21 cellular contexts compared by ENCODE assay signal in genomic region chr3:20073068-20073467, GRCh38. TPM values are rescaled to one million over a fixed set of nuclear protein-coding genes. Genes with fewer than 3 reads are reported as not detected.
DNase-seq lines count a peak whose midpoint lies in the region; ATAC-seq lines count a peak whose summit lies in the region.
"Had no signal": no experiment of that assay in that cellular context is flagged by ENCODE, and none has a peak within 500 bp of the region (broad histone marks: within the 10 kb centered on the region; RNA-seq: fewer than 3 reads in every experiment).

No MANE protein-coding gene starts in this region.

- POLR2A ChIA-PET in activated naive CD8-positive, alpha-beta T cell treated with anti-CD3 and anti-CD28 coated beads, Interleukin-2, amount 10 ng/mL, durations not matched to agents 7 days and 5 days (lab: Charles Lee), result no interaction called here

- no peak for DNase-seq in activated naive CD8-positive, alpha-beta T cell treated with anti-CD3 and anti-CD28 coated beads, Interleukin-2, amount 10 ng/mL, durations not matched to agents 7 days and 5 days
- DNase-seq in activated naive CD8-positive, alpha-beta T cell treated with anti-CD3 and anti-CD28 coated beads for 36 hours, result no peak
- DNase-seq in SK-MEL-5 (ENCODE audit: low read depth, low spot score) (peak; percentile 26), immature natural killer cell (no peak), mesenteric fat pad (ENCODE audit: low spot score) (no peak)
- DNase-seq in stimulated activated effector memory CD8-positive, alpha-beta T cell treated with anti-CD3 and anti-CD28 coated beads, Interleukin-12 subunit alpha, Interleukin-12 subunit beta, amount 100 ng/mL, for 72 hours (ENCODE audit: low spot score in 2 of 2), result no peak
- DNase-seq: activated naive CD4-positive, alpha-beta T cell treated with anti-CD3 and anti-CD28 coated beads, Interleukin-2, amount 10 ng/mL, durations not matched to agents 7 days and 5 days; activated T-cell treated with anti-CD3 and anti-CD28 coated beads, Interleukin-2, amount 50 U/mL, for 48 hours; cerebellar nuclear complex; DMS79; GF-D8; MV-4-11; NCI-H146; NCI-H510A treated with DMSO at 0.1 percent for 48 hours; PC-9; stimulated activated CD8-positive, alpha-beta memory T cell treated with anti-CD3 and anti-CD28 coated beads, Interleukin-4, amount 100 ng/mL, for 48 hours; T-cell had no signal

- peak overlapping the region; percentile 31 for H3K27ac Mint-ChIP-seq in activated naive CD8-positive, alpha-beta T cell treated with anti-CD3 and anti-CD28 coated beads, Interleukin-2, amount 10 ng/mL, durations not matched to agents 7 days and 5 days
- no peak overlapping the region for H3K27ac Mint-ChIP-seq in activated naive CD8-positive, alpha-beta T cell treated with anti-CD3 and anti-CD28 coated beads for 36 hours
- peak overlapping the region in 5 of 6 donors; percentile 19 to 77 (median 51) for H3K27ac Mint-ChIP-seq in immature natural killer cell
- peak overlapping the region; percentile 66 for H3K27ac Mint-ChIP-seq in stimulated activated effector memory CD8-positive, alpha-beta T cell treated with anti-CD3 and anti-CD28 coated beads, Interleukin-12 subunit alpha, Interleukin-12 subunit beta, amount 100 ng/mL, for 72 hours
- H3K27ac Mint-ChIP-seq: activated naive CD4-positive, alpha-beta T cell treated with anti-CD3 and anti-CD28 coated beads, Interleukin-2, amount 10 ng/mL, durations not matched to agents 7 days and 5 days; nephron had no signal

- H3K27me3 Mint-ChIP-seq in activated naive CD8-positive, alpha-beta T cell treated with anti-CD3 and anti-CD28 coated beads, Interleukin-2, amount 10 ng/mL, durations not matched to agents 7 days and 5 days, result no peaks in the 10 kb centered on the region
- H3K27me3 Mint-ChIP-seq in activated naive CD8-positive, alpha-beta T cell treated with anti-CD3 and anti-CD28 coated beads for 36 hours, result no peaks in the 10 kb centered on the region
- no peaks in the 10 kb centered on the region for H3K27me3 Mint-ChIP-seq in immature natural killer cell (ENCODE audit: low read depth in 3 of 3)
- H3K27me3 Mint-ChIP-seq: activated naive CD4-positive, alpha-beta T cell treated with anti-CD3 and anti-CD28 coated beads, Interleukin-2, amount 10 ng/mL, durations not matched to agents 7 days and 5 days; T-cell had no signal

- peaks cover 3% of the 10 kb centered on the region for H3K9me3 Mint-ChIP-seq in activated naive CD8-positive, alpha-beta T cell treated with anti-CD3 and anti-CD28 coated beads, Interleukin-2, amount 10 ng/mL, durations not matched to agents 7 days and 5 days
- H3K9me3 Mint-ChIP-seq in activated naive CD8-positive, alpha-beta T cell treated with anti-CD3 and anti-CD28 coated beads for 36 hours, result peaks cover 3% of the 10 kb centered on the region
- no peaks in the 10 kb centered on the region for H3K9me3 Mint-ChIP-seq in immature natural killer cell
- H3K9me3 Mint-ChIP-seq in stimulated activated effector memory CD8-positive, alpha-beta T cell treated with anti-CD3 and anti-CD28 coated beads, Interleukin-12 subunit alpha, Interleukin-12 subunit beta, amount 100 ng/mL, for 72 hours, result no peaks in the 10 kb centered on the region
- H3K9me3 Mint-ChIP-seq: activated naive CD4-positive, alpha-beta T cell treated with anti-CD3 and anti-CD28 coated beads, Interleukin-2, amount 10 ng/mL, durations not matched to agents 7 days and 5 days; nephron; T-cell had no signal

- no peak overlapping the region for H3K4me3 Mint-ChIP-seq in activated naive CD8-positive, alpha-beta T cell treated with anti-CD3 and anti-CD28 coated beads, Interleukin-2, amount 10 ng/mL, durations not matched to agents 7 days and 5 days
- no peak overlapping the region for H3K4me3 Mint-ChIP-seq in activated naive CD8-positive, alpha-beta T cell treated with anti-CD3 and anti-CD28 coated beads for 36 hours
- no peak overlapping the region for H3K4me3 Mint-ChIP-seq in immature natural killer cell
- H3K4me3 Mint-ChIP-seq in stimulated activated effector memory CD8-positive, alpha-beta T cell treated with anti-CD3 and anti-CD28 coated beads, Interleukin-12 subunit alpha, Interleukin-12 subunit beta, amount 100 ng/mL, for 72 hours, result no peak overlapping the region
- H3K4me3 Mint-ChIP-seq: activated naive CD4-positive, alpha-beta T cell treated with anti-CD3 and anti-CD28 coated beads, Interleukin-2, amount 10 ng/mL, durations not matched to agents 7 days and 5 days; nephron; T-cell had no signal

- peaks cover 24% of the 10 kb centered on the region for H3K4me1 Mint-ChIP-seq in activated naive CD8-positive, alpha-beta T cell treated with anti-CD3 and anti-CD28 coated beads, Interleukin-2, amount 10 ng/mL, durations not matched to agents 7 days and 5 days
- H3K4me1 Mint-ChIP-seq in activated naive CD8-positive, alpha-beta T cell treated with anti-CD3 and anti-CD28 coated beads for 36 hours, result peaks cover 5% of the 10 kb centered on the region
- peaks cover 48 to 62% of the 10 kb centered on the region in 2 donors for H3K4me1 Mint-ChIP-seq in immature natural killer cell
- peaks cover 58% of the 10 kb centered on the region for H3K4me1 Mint-ChIP-seq in stimulated activated effector memory CD8-positive, alpha-beta T cell treated with anti-CD3 and anti-CD28 coated beads, Interleukin-12 subunit alpha, Interleukin-12 subunit beta, amount 100 ng/mL, for 72 hours

- no peak for ATAC-seq in activated naive CD8-positive, alpha-beta T cell treated with anti-CD3 and anti-CD28 coated beads, Interleukin-2, amount 10 ng/mL, durations not matched to agents 7 days and 5 days (ENCODE audit: low read depth)
- no peak for ATAC-seq in stimulated activated effector memory CD8-positive, alpha-beta T cell treated with anti-CD3 and anti-CD28 coated beads, Interleukin-12 subunit alpha, Interleukin-12 subunit beta, amount 100 ng/mL, for 72 hours
- ATAC-seq in HG03521 (IDR thresholded peaks at IDR 0.05; ENCODE audit: unreplicated experiment), result no peak
- ATAC-seq in GM18511 (IDR thresholded peaks at IDR 0.05; ENCODE audit: unreplicated experiment), result no peak
- ATAC-seq: A549, T-cell had no signal

- in situ Hi-C loops in SK-MEL-5 (cut with HindIII; ENCODE audit: low pct_unique_long_range_greater_than_20kb, low sequenced_read_pairs), result no loop called here

- H3K36me3 Mint-ChIP-seq in activated naive CD8-positive, alpha-beta T cell treated with anti-CD3 and anti-CD28 coated beads, Interleukin-2, amount 10 ng/mL, durations not matched to agents 7 days and 5 days, result peaks cover 48% of the 10 kb centered on the region
- H3K36me3 Mint-ChIP-seq in activated naive CD8-positive, alpha-beta T cell treated with anti-CD3 and anti-CD28 coated beads for 36 hours, result peaks cover 9% of the 10 kb centered on the region
- peaks cover 3 to 11% (median 9%) of the 10 kb centered on the region in 3 donors for H3K36me3 Mint-ChIP-seq in immature natural killer cell
- H3K36me3 Mint-ChIP-seq in stimulated activated effector memory CD8-positive, alpha-beta T cell treated with anti-CD3 and anti-CD28 coated beads, Interleukin-12 subunit alpha, Interleukin-12 subunit beta, amount 100 ng/mL, for 72 hours, result peaks cover 78% of the 10 kb centered on the region

RNA-seq across cellular contexts. Expression of gene KAT2B, which starts 32.8 kb away (rescaled TPM):
- total RNA-seq in activated naive CD8-positive, alpha-beta T cell treated with anti-CD3 and anti-CD28 coated beads, Interleukin-2, amount 10 ng/mL, durations not matched to agents 7 days and 5 days, result 100 to 1,000 TPM in 1 of 2 experiments, 10 to 100 TPM in 1; 97.8 to 108 TPM
- 10 to 100 TPM; 11.7 to 17.0 TPM for total RNA-seq in activated naive CD8-positive, alpha-beta T cell treated with anti-CD3 and anti-CD28 coated beads for 36 hours
- total RNA-seq in SK-MEL-5 (2014; rRNA removed; shearing (Covaris generic)), result 31.8 and 33.6 TPM in 2 replicates
- polyA plus RNA-seq in SK-MEL-5 (2015; cell fraction: cytosol; rRNA removed), result 49.7 and 70.8 TPM in 2 replicates
- 84.9 and 100 TPM in 2 replicates for polyA plus RNA-seq in SK-MEL-5 (2015; cell fraction: nucleus; rRNA removed)
- polyA plus RNA-seq in immature natural killer cell, result 10 to 100 TPM in 1 of 3 donors, 1 to 10 TPM in 2; 2.5 to 12.0 (median 5.8) TPM
- total RNA-seq in mesenteric fat pad, result 35.2 TPM
